15 cellular contexts compared by ENCODE assay signal in genomic region chr16:58331024-58331707, GRCh38.
DNase-seq lines count a peak whose midpoint lies in the region; ATAC-seq and TF ChIP-seq lines count a peak whose summit lies in the region.
"Had no signal": no experiment of that assay in that cellular context is flagged by ENCODE, and none has a peak within 500 bp of the region (broad histone marks: within the 10 kb centered on the region; RNA-seq: fewer than 3 reads in every experiment).

No MANE protein-coding gene starts in this region.

- peak overlapping the region; percentile 84 for H3K4me2 ChIP-seq in OCI-LY3 (ENCODE audit: low read length)

- H3K9me3 ChIP-seq in HEK293 (ENCODE audit: control insufficient read depth, insufficient read depth, low read depth, low read length) (no peaks in the 10 kb centered on the region), OCI-LY3 (ENCODE audit: insufficient read depth, low read length) (no peaks in the 10 kb centered on the region)
- H3K9me3 ChIP-seq: ascending aorta had no signal

- DNase-seq in D341Med (ENCODE audit: low spot score) = peak; percentile 50
- DNase-seq in iPS-NIHi11 (ENCODE audit: low spot score) = peak; percentile 83
- no peak for DNase-seq in NCI-H2196 (lab: John Stamatoyannopoulos, UW; ENCODE audit: unreplicated experiment)
- no peak for DNase-seq in KG1 (lab: John Stamatoyannopoulos, UW)
- no peak for DNase-seq in anterior cingulate cortex (lab: John Stamatoyannopoulos, UW)
- DNase-seq: activated CD4-positive, alpha-beta T cell treated with anti-CD3 and anti-CD28 coated beads, Interleukin-2, amount 50 U/mL, for 1 hour; left colon; MM.1S; T-helper 1 cell had no signal

- H3K4me1 ChIP-seq in HEK293 (ENCODE audit: control insufficient read depth, insufficient read depth, low read length) (peaks cover 7% of the 10 kb centered on the region; the same call in 1 of the 2 replicates), OCI-LY3 (ENCODE audit: low read length) (peaks cover 9% of the 10 kb centered on the region)
- H3K4me1 ChIP-seq: ascending aorta had no signal

- no peak overlapping the region for H2AFZ ChIP-seq in OCI-LY3 (ENCODE audit: low read depth, low read length)

- POLR2A ChIA-PET in HEK293 (lab: Yijun Ruan, JAX) = no interaction called here

- no peak overlapping the region for H3K9ac ChIP-seq in OCI-LY3 (ENCODE audit: low read length)

- H3K4me3 ChIP-seq in HEK293 (ENCODE audit: low read depth, low read length) = no peak overlapping the region
- H3K4me3 ChIP-seq in OCI-LY3 (ENCODE audit: low read length) = peak overlapping the region; percentile 63
- H3K4me3 ChIP-seq: ascending aorta, skin epidermis had no signal

- no peak for TF ChIP-seq CTCF in HEK293 (tag by site-specific recombination; IDR thresholded peaks at IDR 0.05)
- TF ChIP-seq CTCF in OCI-LY3 (IDR thresholded peaks at IDR 0.05; ENCODE audit: low read depth, low read length) = no peak

- H4K20me1 ChIP-seq in OCI-LY3 (ENCODE audit: insufficient read depth, low read length) = no peaks in the 10 kb centered on the region

- CTCF ChIA-PET in HEK293 (lab: Yijun Ruan, JAX) = interaction anchor here (0.7 kb wide), 1 partner anchor 210 kb away, joined by 3 read pairs; no protein-coding TSS in a partner anchor

- H3K36me3 ChIP-seq in HEK293 (ENCODE audit: control insufficient read depth in 2 of 2, insufficient read depth in 1 of 2, low read length in 2 of 2) (no peaks in the 10 kb centered on the region), OCI-LY3 (replicated peaks; ENCODE audit: low read depth, low read length) (no peaks in the 10 kb centered on the region)
- H3K36me3 ChIP-seq: ascending aorta had no signal

- no peak for ATAC-seq in GM19328 (IDR thresholded peaks at IDR 0.05; ENCODE audit: unreplicated experiment)
- ATAC-seq: activated T-helper 17 cell treated with anti-CD3 and anti-CD28 coated beads, Interleukin-2, amount 50 U/mL, for 72 hours; left colon had no signal

- H3K27ac ChIP-seq in HEK293 (ENCODE audit: extremely low read depth, low read depth, low read length) (no peak overlapping the region), OCI-LY3 (ENCODE audit: low read length) (no peak overlapping the region)
- H3K27ac ChIP-seq: ascending aorta, skin epidermis had no signal

- H3K79me2 ChIP-seq in OCI-LY3 (ENCODE audit: low read length) = no peaks in the 10 kb centered on the region

- peaks cover 10% of the 10 kb centered on the region for H3K27me3 ChIP-seq in OCI-LY3 (ENCODE audit: low read depth, low read length)
- H3K27me3 ChIP-seq: ascending aorta had no signal

TF ChIP-seq in HEK293, 187 proteins besides CTCF, POLR2A, EP300 and RAD21 (continues in another document):
- TF ChIP-seq, protein P1, sequence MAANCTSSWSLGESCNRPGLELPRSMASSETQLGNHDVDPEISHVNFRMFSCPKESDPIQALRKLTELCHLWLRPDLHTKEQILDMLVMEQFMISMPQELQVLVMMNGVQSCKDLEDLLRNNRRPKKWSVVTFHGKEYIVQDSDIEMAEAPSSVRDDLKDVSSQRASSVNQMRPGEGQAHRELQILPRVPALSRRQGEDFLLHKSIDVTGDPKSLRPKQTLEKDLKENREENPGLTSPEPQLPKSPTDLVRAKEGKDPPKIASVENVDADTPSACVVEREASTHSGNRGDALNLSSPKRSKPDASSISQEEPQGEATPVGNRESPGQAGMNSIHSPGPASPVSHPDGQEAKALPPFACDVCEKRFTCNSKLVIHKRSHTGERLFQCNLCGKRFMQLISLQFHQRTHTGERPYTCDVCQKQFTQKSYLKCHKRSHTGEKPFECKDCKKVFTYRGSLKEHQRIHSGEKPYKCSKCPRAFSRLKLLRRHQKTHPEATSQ (tag by site-specific recombination; IDR thresholded peaks at IDR 0.05) = no peak
- TF ChIP-seq ZNF660 (tag by site-specific recombination; IDR thresholded peaks at IDR 0.05) (no peak), ZNF366 (tag by site-specific recombination; conservative IDR thresholded peaks at IDR 0.05) (0 out of 2 replicates have a peak, but pooled peaks have one; percentile 15), ZNF335 (tag by site-specific recombination; conservative IDR thresholded peaks at IDR 0.05) (peak; percentile 92), ZNF639 (tag by site-specific recombination; IDR thresholded peaks at IDR 0.05) (no peak), ZNF24 (tag by site-specific recombination; IDR thresholded peaks at IDR 0.05) (peak; percentile 89), ZNF670 (tag by site-specific recombination; IDR thresholded peaks at IDR 0.05; ENCODE audit: low read depth) (no peak), ZNF776 (tag by site-specific recombination; IDR thresholded peaks at IDR 0.05; ENCODE audit: borderline replicate concordance) (no peak), OVOL3 (tag by site-specific recombination; IDR thresholded peaks at IDR 0.05) (no peak), ZNF704 (tag by site-specific recombination; IDR thresholded peaks at IDR 0.05) (no peak), GLIS1 (tag by site-specific recombination; IDR thresholded peaks at IDR 0.05) (peak; percentile 35), ZNF138 (tag by site-specific recombination; IDR thresholded peaks at IDR 0.05; ENCODE audit: borderline replicate concordance) (no peak), ZNF792 (tag by site-specific recombination; IDR thresholded peaks at IDR 0.05) (no peak), KLF17 (tag by site-specific recombination; IDR thresholded peaks at IDR 0.05) (no peak)
- TF ChIP-seq, protein P2, sequence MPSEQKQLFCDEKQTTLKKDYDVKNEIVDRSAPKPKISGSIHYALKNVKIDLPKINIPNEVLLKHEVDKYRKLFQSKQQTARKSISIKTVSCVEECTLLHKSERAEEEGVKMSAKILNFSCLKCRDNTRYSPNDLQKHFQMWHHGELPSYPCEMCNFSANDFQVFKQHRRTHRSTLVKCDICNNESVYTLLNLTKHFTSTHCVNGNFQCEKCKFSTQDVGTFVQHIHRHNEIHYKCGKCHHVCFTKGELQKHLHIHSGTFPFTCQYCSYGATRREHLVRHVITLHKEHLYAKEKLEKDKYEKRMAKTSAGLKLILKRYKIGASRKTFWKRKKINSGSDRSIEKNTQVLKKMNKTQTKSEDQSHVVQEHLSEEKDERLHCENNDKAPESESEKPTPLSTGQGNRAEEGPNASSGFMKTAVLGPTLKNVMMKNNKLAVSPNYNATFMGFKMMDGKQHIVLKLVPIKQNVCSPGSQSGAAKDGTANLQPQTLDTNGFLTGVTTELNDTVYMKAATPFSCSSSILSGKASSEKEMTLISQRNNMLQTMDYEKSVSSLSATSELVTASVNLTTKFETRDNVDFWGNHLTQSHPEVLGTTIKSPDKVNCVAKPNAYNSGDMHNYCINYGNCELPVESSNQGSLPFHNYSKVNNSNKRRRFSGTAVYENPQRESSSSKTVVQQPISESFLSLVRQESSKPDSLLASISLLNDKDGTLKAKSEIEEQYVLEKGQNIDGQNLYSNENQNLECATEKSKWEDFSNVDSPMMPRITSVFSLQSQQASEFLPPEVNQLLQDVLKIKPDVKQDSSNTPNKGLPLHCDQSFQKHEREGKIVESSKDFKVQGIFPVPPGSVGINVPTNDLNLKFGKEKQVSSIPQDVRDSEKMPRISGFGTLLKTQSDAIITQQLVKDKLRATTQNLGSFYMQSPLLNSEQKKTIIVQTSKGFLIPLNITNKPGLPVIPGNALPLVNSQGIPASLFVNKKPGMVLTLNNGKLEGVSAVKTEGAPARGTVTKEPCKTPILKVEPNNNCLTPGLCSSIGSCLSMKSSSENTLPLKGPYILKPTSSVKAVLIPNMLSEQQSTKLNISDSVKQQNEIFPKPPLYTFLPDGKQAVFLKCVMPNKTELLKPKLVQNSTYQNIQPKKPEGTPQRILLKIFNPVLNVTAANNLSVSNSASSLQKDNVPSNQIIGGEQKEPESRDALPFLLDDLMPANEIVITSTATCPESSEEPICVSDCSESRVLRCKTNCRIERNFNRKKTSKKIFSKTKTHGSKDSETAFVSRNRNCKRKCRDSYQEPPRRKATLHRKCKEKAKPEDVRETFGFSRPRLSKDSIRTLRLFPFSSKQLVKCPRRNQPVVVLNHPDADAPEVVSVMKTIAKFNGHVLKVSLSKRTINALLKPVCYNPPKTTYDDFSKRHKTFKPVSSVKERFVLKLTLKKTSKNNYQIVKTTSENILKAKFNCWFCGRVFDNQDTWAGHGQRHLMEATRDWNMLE (tag by site-specific recombination; conservative IDR thresholded peaks at IDR 0.05; ENCODE audit: low read depth) = no peak

Comparison
In these comparisons a context has a peak if more than half of its experiments do, and no peak if none do; other contexts are left out.
1. DNase-seq: peak in D341Med (single experiment) and iPS-NIHi11 (single experiment); none in NCI-H2196 (single experiment), KG1 (single experiment) and anterior cingulate cortex (0 of 58).